In the genomic region with DNA sequence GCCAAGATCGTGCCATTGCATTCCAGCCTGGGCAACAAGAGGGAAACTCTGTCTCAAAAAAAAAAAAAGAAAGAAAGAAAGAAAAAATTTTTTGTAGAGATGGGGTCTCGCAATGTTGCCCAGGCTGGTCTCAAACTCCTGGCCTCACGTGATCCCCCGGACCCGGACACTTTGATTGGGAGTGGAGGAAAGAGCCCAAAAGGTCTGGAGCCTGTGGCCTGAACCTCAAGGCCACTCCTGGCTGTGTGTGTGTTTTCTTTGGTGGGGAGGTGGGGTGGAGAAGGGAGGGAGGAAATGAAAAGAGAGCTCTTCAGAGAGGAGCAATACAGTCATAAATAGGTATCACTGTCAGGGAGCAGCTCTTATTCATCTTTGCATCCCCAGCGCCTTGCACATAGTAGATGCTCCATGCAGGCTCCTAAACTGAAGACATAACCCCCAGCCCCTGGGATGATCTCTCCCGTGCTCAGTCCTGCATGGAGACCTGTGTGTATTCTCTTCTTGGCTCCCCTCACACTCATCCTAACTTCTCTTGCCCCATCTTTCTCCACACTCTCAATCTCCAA, we compare ENCODE assay signal across 1 cellular context.
A peak's percentile ranks its signal among the peaks of the same experiment; 100 is the strongest.
TF ChIP-seq lines count a peak whose summit lies in the region.

No MANE protein-coding gene starts in this region.

TF ChIP-seq in HepG2, 621 proteins besides CTCF, POLR2A, EP300 and RAD21 (continued from another document and continues in another):
- TF ChIP-seq, protein P1, sequence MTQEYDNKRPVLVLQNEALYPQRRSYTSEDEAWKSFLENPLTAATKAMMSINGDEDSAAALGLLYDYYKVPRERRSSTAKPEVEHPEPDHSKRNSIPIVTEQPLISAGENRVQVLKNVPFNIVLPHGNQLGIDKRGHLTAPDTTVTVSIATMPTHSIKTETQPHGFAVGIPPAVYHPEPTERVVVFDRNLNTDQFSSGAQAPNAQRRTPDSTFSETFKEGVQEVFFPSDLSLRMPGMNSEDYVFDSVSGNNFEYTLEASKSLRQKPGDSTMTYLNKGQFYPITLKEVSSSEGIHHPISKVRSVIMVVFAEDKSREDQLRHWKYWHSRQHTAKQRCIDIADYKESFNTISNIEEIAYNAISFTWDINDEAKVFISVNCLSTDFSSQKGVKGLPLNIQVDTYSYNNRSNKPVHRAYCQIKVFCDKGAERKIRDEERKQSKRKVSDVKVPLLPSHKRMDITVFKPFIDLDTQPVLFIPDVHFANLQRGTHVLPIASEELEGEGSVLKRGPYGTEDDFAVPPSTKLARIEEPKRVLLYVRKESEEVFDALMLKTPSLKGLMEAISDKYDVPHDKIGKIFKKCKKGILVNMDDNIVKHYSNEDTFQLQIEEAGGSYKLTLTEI (CRISPR knock-in tag; conservative IDR thresholded peaks at IDR 0.05), result no peak
- TF ChIP-seq ZNF3 (CRISPR knock-in tag; IDR thresholded peaks at IDR 0.05), result no peak
- no peak for TF ChIP-seq SIX1 (CRISPR knock-in tag; IDR thresholded peaks at IDR 0.05; ENCODE audit: borderline replicate concordance)
- TF ChIP-seq ZNF530 (CRISPR knock-in tag; IDR thresholded peaks at IDR 0.05; ENCODE audit: low read depth), result no peak
- TF ChIP-seq THAP8 (CRISPR knock-in tag; IDR thresholded peaks at IDR 0.05; ENCODE audit: borderline replicate concordance), result no peak
- no peak for TF ChIP-seq HCFC1 (IDR thresholded peaks at IDR 0.05; ENCODE audit: low read depth, low read length)
- no peak for TF ChIP-seq ADNP (CRISPR knock-in tag; IDR thresholded peaks at IDR 0.05)
- TF ChIP-seq ZNF354B (CRISPR knock-in tag; IDR thresholded peaks at IDR 0.05), result no peak
- TF ChIP-seq ZSCAN22 (CRISPR knock-in tag; IDR thresholded peaks at IDR 0.05), result no peak
- TF ChIP-seq, protein P2, sequence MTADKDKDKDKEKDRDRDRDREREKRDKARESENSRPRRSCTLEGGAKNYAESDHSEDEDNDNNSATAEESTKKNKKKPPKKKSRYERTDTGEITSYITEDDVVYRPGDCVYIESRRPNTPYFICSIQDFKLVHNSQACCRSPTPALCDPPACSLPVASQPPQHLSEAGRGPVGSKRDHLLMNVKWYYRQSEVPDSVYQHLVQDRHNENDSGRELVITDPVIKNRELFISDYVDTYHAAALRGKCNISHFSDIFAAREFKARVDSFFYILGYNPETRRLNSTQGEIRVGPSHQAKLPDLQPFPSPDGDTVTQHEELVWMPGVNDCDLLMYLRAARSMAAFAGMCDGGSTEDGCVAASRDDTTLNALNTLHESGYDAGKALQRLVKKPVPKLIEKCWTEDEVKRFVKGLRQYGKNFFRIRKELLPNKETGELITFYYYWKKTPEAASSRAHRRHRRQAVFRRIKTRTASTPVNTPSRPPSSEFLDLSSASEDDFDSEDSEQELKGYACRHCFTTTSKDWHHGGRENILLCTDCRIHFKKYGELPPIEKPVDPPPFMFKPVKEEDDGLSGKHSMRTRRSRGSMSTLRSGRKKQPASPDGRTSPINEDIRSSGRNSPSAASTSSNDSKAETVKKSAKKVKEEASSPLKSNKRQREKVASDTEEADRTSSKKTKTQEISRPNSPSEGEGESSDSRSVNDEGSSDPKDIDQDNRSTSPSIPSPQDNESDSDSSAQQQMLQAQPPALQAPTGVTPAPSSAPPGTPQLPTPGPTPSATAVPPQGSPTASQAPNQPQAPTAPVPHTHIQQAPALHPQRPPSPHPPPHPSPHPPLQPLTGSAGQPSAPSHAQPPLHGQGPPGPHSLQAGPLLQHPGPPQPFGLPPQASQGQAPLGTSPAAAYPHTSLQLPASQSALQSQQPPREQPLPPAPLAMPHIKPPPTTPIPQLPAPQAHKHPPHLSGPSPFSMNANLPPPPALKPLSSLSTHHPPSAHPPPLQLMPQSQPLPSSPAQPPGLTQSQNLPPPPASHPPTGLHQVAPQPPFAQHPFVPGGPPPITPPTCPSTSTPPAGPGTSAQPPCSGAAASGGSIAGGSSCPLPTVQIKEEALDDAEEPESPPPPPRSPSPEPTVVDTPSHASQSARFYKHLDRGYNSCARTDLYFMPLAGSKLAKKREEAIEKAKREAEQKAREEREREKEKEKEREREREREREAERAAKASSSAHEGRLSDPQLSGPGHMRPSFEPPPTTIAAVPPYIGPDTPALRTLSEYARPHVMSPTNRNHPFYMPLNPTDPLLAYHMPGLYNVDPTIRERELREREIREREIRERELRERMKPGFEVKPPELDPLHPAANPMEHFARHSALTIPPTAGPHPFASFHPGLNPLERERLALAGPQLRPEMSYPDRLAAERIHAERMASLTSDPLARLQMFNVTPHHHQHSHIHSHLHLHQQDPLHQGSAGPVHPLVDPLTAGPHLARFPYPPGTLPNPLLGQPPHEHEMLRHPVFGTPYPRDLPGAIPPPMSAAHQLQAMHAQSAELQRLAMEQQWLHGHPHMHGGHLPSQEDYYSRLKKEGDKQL (CRISPR knock-in tag; IDR thresholded peaks at IDR 0.05; ENCODE audit: low read depth), result no peak
- no peak for TF ChIP-seq PAX8 (CRISPR knock-in tag; IDR thresholded peaks at IDR 0.05; ENCODE audit: borderline replicate concordance)
- peak; percentile 90 for TF ChIP-seq ZNF205 (CRISPR knock-in tag; IDR thresholded peaks at IDR 0.05)
- TF ChIP-seq ZNF746 (CRISPR knock-in tag; IDR thresholded peaks at IDR 0.05), result 0 out of 2 replicates have a peak, but pooled peaks have one; percentile 8
- no peak for TF ChIP-seq ZNF30 (CRISPR knock-in tag; IDR thresholded peaks at IDR 0.05)
- no peak for TF ChIP-seq ZNF432 (CRISPR knock-in tag; IDR thresholded peaks at IDR 0.05; ENCODE audit: borderline replicate concordance)
- TF ChIP-seq SPEN (CRISPR knock-in tag; IDR thresholded peaks at IDR 0.05; ENCODE audit: low read depth), result no peak
- TF ChIP-seq ZNF451 (CRISPR knock-in tag; IDR thresholded peaks at IDR 0.05), result no peak
- TF ChIP-seq ZNF577 (CRISPR knock-in tag; IDR thresholded peaks at IDR 0.05; ENCODE audit: borderline replicate concordance, low read depth), result no peak
- no peak for TF ChIP-seq ZNF263 (CRISPR knock-in tag; IDR thresholded peaks at IDR 0.05)
- TF ChIP-seq NRL (CRISPR knock-in tag; IDR thresholded peaks at IDR 0.05; ENCODE audit: borderline replicate concordance), result no peak
- TF ChIP-seq ZFAT (CRISPR knock-in tag; conservative IDR thresholded peaks at IDR 0.05), result no peak
- TF ChIP-seq, protein P3, sequence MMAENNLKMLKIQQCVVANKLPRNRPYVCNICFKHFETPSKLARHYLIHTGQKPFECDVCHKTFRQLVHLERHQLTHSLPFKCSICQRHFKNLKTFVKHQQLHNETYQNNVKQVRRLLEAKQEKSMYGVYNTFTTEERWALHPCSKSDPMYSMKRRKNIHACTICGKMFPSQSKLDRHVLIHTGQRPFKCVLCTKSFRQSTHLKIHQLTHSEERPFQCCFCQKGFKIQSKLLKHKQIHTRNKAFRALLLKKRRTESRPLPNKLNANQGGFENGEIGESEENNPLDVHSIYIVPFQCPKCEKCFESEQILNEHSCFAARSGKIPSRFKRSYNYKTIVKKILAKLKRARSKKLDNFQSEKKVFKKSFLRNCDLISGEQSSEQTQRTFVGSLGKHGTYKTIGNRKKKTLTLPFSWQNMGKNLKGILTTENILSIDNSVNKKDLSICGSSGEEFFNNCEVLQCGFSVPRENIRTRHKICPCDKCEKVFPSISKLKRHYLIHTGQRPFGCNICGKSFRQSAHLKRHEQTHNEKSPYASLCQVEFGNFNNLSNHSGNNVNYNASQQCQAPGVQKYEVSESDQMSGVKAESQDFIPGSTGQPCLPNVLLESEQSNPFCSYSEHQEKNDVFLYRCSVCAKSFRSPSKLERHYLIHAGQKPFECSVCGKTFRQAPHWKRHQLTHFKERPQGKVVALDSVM (CRISPR knock-in tag; IDR thresholded peaks at IDR 0.05), result no peak
- TF ChIP-seq KDM2A (CRISPR knock-in tag; IDR thresholded peaks at IDR 0.05; ENCODE audit: borderline replicate concordance, low read depth), result 0 out of 2 replicates have a peak, but pooled peaks have one; percentile 31
- TF ChIP-seq ZUFSP (CRISPR knock-in tag; IDR thresholded peaks at IDR 0.05; ENCODE audit: borderline replicate concordance), result no peak
- TF ChIP-seq ZNF296 (CRISPR knock-in tag; conservative IDR thresholded peaks at IDR 0.05), result no peak
- TF ChIP-seq, protein P4, sequence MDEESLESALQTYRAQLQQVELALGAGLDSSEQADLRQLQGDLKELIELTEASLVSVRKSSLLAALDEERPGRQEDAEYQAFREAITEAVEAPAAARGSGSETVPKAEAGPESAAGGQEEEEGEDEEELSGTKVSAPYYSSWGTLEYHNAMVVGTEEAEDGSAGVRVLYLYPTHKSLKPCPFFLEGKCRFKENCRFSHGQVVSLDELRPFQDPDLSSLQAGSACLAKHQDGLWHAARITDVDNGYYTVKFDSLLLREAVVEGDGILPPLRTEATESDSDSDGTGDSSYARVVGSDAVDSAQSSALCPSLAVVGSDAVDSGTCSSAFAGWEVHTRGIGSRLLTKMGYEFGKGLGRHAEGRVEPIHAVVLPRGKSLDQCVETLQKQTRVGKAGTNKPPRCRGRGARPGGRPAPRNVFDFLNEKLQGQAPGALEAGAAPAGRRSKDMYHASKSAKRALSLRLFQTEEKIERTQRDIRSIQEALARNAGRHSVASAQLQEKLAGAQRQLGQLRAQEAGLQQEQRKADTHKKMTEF (CRISPR knock-in tag; IDR thresholded peaks at IDR 0.05), result no peak
- TF ChIP-seq ZNF251 (CRISPR knock-in tag; IDR thresholded peaks at IDR 0.05), result no peak
- TF ChIP-seq, protein P5, sequence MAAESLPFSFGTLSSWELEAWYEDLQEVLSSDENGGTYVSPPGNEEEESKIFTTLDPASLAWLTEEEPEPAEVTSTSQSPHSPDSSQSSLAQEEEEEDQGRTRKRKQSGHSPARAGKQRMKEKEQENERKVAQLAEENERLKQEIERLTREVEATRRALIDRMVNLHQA (CRISPR knock-in tag; IDR thresholded peaks at IDR 0.05), result no peak
- no peak for TF ChIP-seq PHF20 (CRISPR knock-in tag; IDR thresholded peaks at IDR 0.05)
- TF ChIP-seq RORA (CRISPR knock-in tag; IDR thresholded peaks at IDR 0.05), result no peak
- no peak for TF ChIP-seq ZSCAN29 (CRISPR knock-in tag; conservative IDR thresholded peaks at IDR 0.05)
- no peak for TF ChIP-seq ZNF510 (CRISPR knock-in tag; IDR thresholded peaks at IDR 0.05; ENCODE audit: low read depth)
- peak; percentile 39; the same call in 1 of the 2 replicates for TF ChIP-seq GATAD2A (CRISPR knock-in tag; IDR thresholded peaks at IDR 0.05)
- TF ChIP-seq, protein P6, sequence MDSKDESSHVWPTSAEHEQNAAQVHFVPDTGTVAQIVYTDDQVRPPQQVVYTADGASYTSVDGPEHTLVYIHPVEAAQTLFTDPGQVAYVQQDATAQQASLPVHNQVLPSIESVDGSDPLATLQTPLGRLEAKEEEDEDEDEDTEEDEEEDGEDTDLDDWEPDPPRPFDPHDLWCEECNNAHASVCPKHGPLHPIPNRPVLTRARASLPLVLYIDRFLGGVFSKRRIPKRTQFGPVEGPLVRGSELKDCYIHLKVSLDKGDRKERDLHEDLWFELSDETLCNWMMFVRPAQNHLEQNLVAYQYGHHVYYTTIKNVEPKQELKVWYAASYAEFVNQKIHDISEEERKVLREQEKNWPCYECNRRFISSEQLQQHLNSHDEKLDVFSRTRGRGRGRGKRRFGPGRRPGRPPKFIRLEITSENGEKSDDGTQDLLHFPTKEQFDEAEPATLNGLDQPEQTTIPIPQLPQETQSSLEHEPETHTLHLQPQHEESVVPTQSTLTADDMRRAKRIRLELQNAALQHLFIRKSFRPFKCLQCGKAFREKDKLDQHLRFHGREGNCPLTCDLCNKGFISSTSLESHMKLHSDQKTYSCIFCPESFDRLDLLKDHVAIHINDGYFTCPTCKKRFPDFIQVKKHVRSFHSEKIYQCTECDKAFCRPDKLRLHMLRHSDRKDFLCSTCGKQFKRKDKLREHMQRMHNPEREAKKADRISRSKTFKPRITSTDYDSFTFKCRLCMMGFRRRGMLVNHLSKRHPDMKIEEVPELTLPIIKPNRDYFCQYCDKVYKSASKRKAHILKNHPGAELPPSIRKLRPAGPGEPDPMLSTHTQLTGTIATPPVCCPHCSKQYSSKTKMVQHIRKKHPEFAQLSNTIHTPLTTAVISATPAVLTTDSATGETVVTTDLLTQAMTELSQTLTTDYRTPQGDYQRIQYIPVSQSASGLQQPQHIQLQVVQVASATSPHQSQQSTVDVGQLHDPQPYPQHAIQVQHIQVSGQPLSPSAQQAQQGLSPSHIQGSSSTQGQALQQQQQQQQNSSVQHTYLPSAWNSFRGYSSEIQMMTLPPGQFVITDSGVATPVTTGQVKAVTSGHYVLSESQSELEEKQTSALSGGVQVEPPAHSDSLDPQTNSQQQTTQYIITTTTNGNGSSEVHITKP (CRISPR knock-in tag; IDR thresholded peaks at IDR 0.05; ENCODE audit: low read depth), result no peak
- TF ChIP-seq ZNF367 (CRISPR knock-in tag; IDR thresholded peaks at IDR 0.05; ENCODE audit: borderline replicate concordance), result no peak
- TF ChIP-seq, protein P7, sequence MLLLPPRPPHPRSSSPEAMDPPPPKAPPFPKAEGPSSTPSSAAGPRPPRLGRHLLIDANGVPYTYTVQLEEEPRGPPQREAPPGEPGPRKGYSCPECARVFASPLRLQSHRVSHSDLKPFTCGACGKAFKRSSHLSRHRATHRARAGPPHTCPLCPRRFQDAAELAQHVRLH (CRISPR knock-in tag; IDR thresholded peaks at IDR 0.05; ENCODE audit: borderline replicate concordance, low read depth), result 0 out of 2 replicates have a peak, but pooled peaks have one; percentile 54
- no peak for TF ChIP-seq RBM22 (optimal IDR thresholded peaks at IDR 0.05; ENCODE audit: low read length)
- no peak for TF ChIP-seq BRCA1 (CRISPR knock-in tag; IDR thresholded peaks at IDR 0.05)
- no peak for TF ChIP-seq BHLHE40 (IDR thresholded peaks at IDR 0.05; ENCODE audit: low read length)
- TF ChIP-seq, protein P8, sequence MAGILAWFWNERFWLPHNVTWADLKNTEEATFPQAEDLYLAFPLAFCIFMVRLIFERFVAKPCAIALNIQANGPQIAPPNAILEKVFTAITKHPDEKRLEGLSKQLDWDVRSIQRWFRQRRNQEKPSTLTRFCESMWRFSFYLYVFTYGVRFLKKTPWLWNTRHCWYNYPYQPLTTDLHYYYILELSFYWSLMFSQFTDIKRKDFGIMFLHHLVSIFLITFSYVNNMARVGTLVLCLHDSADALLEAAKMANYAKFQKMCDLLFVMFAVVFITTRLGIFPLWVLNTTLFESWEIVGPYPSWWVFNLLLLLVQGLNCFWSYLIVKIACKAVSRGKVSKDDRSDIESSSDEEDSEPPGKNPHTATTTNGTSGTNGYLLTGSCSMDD (CRISPR knock-in tag; IDR thresholded peaks at IDR 0.05), result no peak
- TF ChIP-seq ZNF317 (CRISPR knock-in tag; IDR thresholded peaks at IDR 0.05), result no peak
